In the genomic region with DNA sequence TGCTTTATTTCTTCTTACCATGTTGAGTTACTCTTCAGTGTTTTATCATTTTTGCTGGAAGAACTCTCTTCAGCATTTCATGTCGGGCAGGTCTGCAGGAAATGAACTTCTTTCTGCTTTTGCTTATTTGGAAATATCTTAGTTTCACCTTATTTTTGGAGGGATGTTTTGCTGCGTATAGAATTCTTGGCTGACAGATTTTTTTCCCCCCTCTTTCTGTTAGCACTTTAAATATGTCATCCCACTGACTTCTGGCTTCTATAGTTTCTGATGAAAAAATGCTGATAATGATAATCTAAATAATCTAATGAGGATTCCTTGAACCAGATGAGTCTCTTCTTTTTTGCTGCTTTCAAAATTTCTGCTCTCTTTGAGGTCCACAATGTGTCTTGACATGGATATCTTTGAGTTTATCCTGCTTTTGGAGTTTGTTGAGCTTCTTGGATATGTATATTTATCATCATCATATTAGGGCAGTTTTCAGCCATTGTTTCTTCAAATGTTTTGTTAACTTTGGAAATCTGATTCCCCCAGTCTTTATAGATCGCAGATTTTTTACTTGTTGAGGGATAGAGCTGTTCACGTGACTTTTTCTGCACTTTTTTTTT, we compare ENCODE assay signal across 22 cellular contexts. TPM values are rescaled to one million over a fixed set of nuclear protein-coding genes. Genes with fewer than 3 reads are reported as not detected.
DNase-seq lines count a peak whose midpoint lies in the region; ATAC-seq and TF ChIP-seq lines count a peak whose summit lies in the region.
"Had no signal": no experiment of that assay in that cellular context is flagged by ENCODE, and none has a peak within 500 bp of the region (broad histone marks: within the 10 kb centered on the region; RNA-seq: fewer than 3 reads in every experiment).

No MANE protein-coding gene starts in this region.

- H3K9me3 ChIP-seq in hepatocyte (ENCODE audit: low read depth): peaks cover 4% of the 10 kb centered on the region
- H3K9me3 ChIP-seq: BE2C had no signal

- no peaks in the 10 kb centered on the region for H3K27me3 ChIP-seq in hepatocyte
- H3K27me3 ChIP-seq: BE2C; BLaER1 treated with 17β-estradiol and CSF1 and Interleukin-3, amounts not matched to agents 10 nM and 100 nM had no signal

- CTCF ChIA-PET in activated naive CD4-positive, alpha-beta T cell treated with anti-CD3 and anti-CD28 coated beads for 36 hours (lab: Charles Lee): interaction anchor here (0.6 kb wide), 1 partner anchor 11 kb away, joined by 4 read pairs; no protein-coding TSS in a partner anchor
- CTCF ChIA-PET in WTC11 (lab: Charles Lee): interaction anchor here (0.6 kb wide), 1 partner anchor 13 kb away, joined by 3 read pairs; no protein-coding TSS in a partner anchor

- peaks cover 35% of the 10 kb centered on the region for H3K36me3 Mint-ChIP-seq in activated naive CD4-positive, alpha-beta T cell treated with anti-CD3 and anti-CD28 coated beads, Interleukin-2, amount 50 U/mL, for 24 hours
- H3K36me3 Mint-ChIP-seq in activated naive CD4-positive, alpha-beta T cell treated with anti-CD3 and anti-CD28 coated beads for 36 hours (ENCODE audit: low read depth): peaks cover 53% of the 10 kb centered on the region
- peaks cover 40% of the 10 kb centered on the region for H3K36me3 Mint-ChIP-seq in WTC11

- H3K4me2 ChIP-seq in hepatocyte: no peak overlapping the region
- H3K4me2 ChIP-seq: A549; BLaER1 treated with 17β-estradiol and CSF1 and Interleukin-3, amounts not matched to agents 10 nM and 100 nM; GM23338 had no signal

- no peaks in the 10 kb centered on the region for H3K36me3 ChIP-seq in hepatocyte (replicated peaks; ENCODE audit: insufficient read depth, low read depth)

- no peak overlapping the region for H3K4me3 Mint-ChIP-seq in activated naive CD4-positive, alpha-beta T cell treated with anti-CD3 and anti-CD28 coated beads, Interleukin-2, amount 50 U/mL, for 24 hours
- H3K4me3 Mint-ChIP-seq in activated naive CD4-positive, alpha-beta T cell treated with anti-CD3 and anti-CD28 coated beads for 36 hours: no peak overlapping the region
- H3K4me3 Mint-ChIP-seq in WTC11: no peak overlapping the region
- H3K4me3 Mint-ChIP-seq: CD14-positive monocyte; CD4-positive, alpha-beta T cell; CD8-positive, alpha-beta memory T cell; GM23338; H9; HFFc6 had no signal

- peaks cover 53% of the 10 kb centered on the region for H3K4me1 Mint-ChIP-seq in activated naive CD4-positive, alpha-beta T cell treated with anti-CD3 and anti-CD28 coated beads, Interleukin-2, amount 50 U/mL, for 24 hours
- H3K4me1 Mint-ChIP-seq in activated naive CD4-positive, alpha-beta T cell treated with anti-CD3 and anti-CD28 coated beads for 36 hours (ENCODE audit: low read depth): peaks cover 25% of the 10 kb centered on the region
- H3K4me1 Mint-ChIP-seq in WTC11: peaks cover 42% of the 10 kb centered on the region

- H3K4me1 ChIP-seq in hepatocyte (ENCODE audit: insufficient read depth): peaks cover 5% of the 10 kb centered on the region
- H3K4me1 ChIP-seq: A549, BE2C had no signal

- peaks cover 100% of the 10 kb centered on the region for H3K79me2 ChIP-seq in hepatocyte

- peak overlapping the region; percentile 15 for H3K4me3 ChIP-seq in hepatocyte
- H3K4me3 ChIP-seq: A549; BLaER1 treated with 17β-estradiol and CSF1 and Interleukin-3, amounts not matched to agents 10 nM and 100 nM; GM23338 had no signal

- POLR2A ChIA-PET in WTC11 (lab: Charles Lee): interaction anchor here (0.7 kb wide), 1 partner anchor 23 kb away, joined by 3 read pairs; no protein-coding TSS in a partner anchor

- H2AFZ ChIP-seq in hepatocyte: no peak overlapping the region
- H2AFZ ChIP-seq: GM23338 had no signal

- H3K27ac Mint-ChIP-seq in activated naive CD4-positive, alpha-beta T cell treated with anti-CD3 and anti-CD28 coated beads, Interleukin-2, amount 50 U/mL, for 24 hours: peak overlapping the region; percentile 35
- H3K27ac Mint-ChIP-seq in activated naive CD4-positive, alpha-beta T cell treated with anti-CD3 and anti-CD28 coated beads for 36 hours: no peak overlapping the region
- peak overlapping the region; percentile 34 for H3K27ac Mint-ChIP-seq in WTC11
- H3K27ac Mint-ChIP-seq: CD14-positive monocyte; CD4-positive, alpha-beta T cell; GM23338; HFFc6 had no signal

- H3K27me3 Mint-ChIP-seq in activated naive CD4-positive, alpha-beta T cell treated with anti-CD3 and anti-CD28 coated beads, Interleukin-2, amount 50 U/mL, for 24 hours: no peaks in the 10 kb centered on the region
- no peaks in the 10 kb centered on the region for H3K27me3 Mint-ChIP-seq in activated naive CD4-positive, alpha-beta T cell treated with anti-CD3 and anti-CD28 coated beads for 36 hours (ENCODE audit: low read depth)
- no peaks in the 10 kb centered on the region for H3K27me3 Mint-ChIP-seq in WTC11 (ENCODE audit: low read depth)
- H3K27me3 Mint-ChIP-seq: CD4-positive, alpha-beta T cell; CD8-positive, alpha-beta memory T cell had no signal

- WGBS in hepatocyte (ENCODE audit: low lambda C conversion rate, missing lambda C conversion rate): 98% methylated on average over 4 of the region's 4 CpGs

- intact Hi-C loops in activated naive CD4-positive, alpha-beta T cell treated with anti-CD3 and anti-CD28 coated beads for 36 hours (cut with micrococcal nuclease): no loop called here

- DNase-seq in activated naive CD4-positive, alpha-beta T cell treated with anti-CD3 and anti-CD28 coated beads for 36 hours: no peak
- DNase-seq in WTC11 (ENCODE audit: low spot score) (no peak), hepatocyte (ENCODE audit: low spot score) (no peak)
- no peak for DNase-seq in stimulated activated naive CD4-positive, alpha-beta T cell (lab: John Stamatoyannopoulos, UW)
- DNase-seq: 8988T; ACHN; AML-193; BE2C; CD4-positive, alpha-beta T cell; CD8-positive, alpha-beta memory T cell; DMS 273 treated with DMSO at 0.1 percent for 48 hours; DMS79 treated with DMSO at 0.1 percent for 48 hours; GF-D8; H9; HFFc6 had no signal

- H3K9me2 ChIP-seq in hepatocyte (replicated peaks; ENCODE audit: insufficient read depth): no peaks in the 10 kb centered on the region

- H3K27ac ChIP-seq in hepatocyte: no peak overlapping the region
- H3K27ac ChIP-seq: A549; BLaER1 treated with 17β-estradiol and CSF1 and Interleukin-3, amounts not matched to agents 10 nM and 100 nM had no signal

- TF ChIP-seq CTCF in WTC11 (IDR thresholded peaks at IDR 0.05) (no peak), hepatocyte (IDR thresholded peaks at IDR 0.05; ENCODE audit: poor library complexity) (no peak)

- peaks cover 40% of the 10 kb centered on the region for H4K20me1 ChIP-seq in hepatocyte (ENCODE audit: insufficient read depth, poor library complexity, severe bottlenecking)

- H3K9me3 Mint-ChIP-seq in activated naive CD4-positive, alpha-beta T cell treated with anti-CD3 and anti-CD28 coated beads, Interleukin-2, amount 50 U/mL, for 24 hours: peaks cover 19% of the 10 kb centered on the region
- H3K9me3 Mint-ChIP-seq in activated naive CD4-positive, alpha-beta T cell treated with anti-CD3 and anti-CD28 coated beads for 36 hours: peaks cover 12% of the 10 kb centered on the region
- H3K9me3 Mint-ChIP-seq in WTC11: peaks cover 16% of the 10 kb centered on the region; the same call in 1 of the 2 replicates

- no peak for ATAC-seq in WTC11
- no peak for ATAC-seq in HG03196 (IDR thresholded peaks at IDR 0.05; ENCODE audit: unreplicated experiment)
- ATAC-seq: A549, GM23338, HCT116 had no signal

TF ChIP-seq in WTC11, 78 proteins besides CTCF, POLR2A, EP300 and RAD21:
- TF ChIP-seq IRF2 (CRISPR knock-in tag; IDR thresholded peaks at IDR 0.05; ENCODE audit: borderline replicate concordance, low read depth): no peak
- TF ChIP-seq, protein P1, sequence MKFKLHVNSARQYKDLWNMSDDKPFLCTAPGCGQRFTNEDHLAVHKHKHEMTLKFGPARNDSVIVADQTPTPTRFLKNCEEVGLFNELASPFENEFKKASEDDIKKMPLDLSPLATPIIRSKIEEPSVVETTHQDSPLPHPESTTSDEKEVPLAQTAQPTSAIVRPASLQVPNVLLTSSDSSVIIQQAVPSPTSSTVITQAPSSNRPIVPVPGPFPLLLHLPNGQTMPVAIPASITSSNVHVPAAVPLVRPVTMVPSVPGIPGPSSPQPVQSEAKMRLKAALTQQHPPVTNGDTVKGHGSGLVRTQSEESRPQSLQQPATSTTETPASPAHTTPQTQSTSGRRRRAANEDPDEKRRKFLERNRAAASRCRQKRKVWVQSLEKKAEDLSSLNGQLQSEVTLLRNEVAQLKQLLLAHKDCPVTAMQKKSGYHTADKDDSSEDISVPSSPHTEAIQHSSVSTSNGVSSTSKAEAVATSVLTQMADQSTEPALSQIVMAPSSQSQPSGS (CRISPR knock-in tag; IDR thresholded peaks at IDR 0.05; ENCODE audit: borderline replicate concordance, low read depth): no peak
- TF ChIP-seq, protein P2, sequence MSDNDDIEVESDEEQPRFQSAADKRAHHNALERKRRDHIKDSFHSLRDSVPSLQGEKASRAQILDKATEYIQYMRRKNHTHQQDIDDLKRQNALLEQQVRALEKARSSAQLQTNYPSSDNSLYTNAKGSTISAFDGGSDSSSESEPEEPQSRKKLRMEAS (CRISPR knock-in tag; IDR thresholded peaks at IDR 0.05): no peak
TF ChIP-seq in WTC11: peak in this region for 0.

RNA-seq across cellular contexts. Expression of a gene that starts 20.4 kb away (rescaled TPM):
- total RNA-seq in activated naive CD4-positive, alpha-beta T cell treated with anti-CD3 and anti-CD28 coated beads for 36 hours: 10 to 100 TPM; 38.9 to 42.9 TPM
- total RNA-seq in WTC11 (2021) (159 to 181 TPM (median 176 TPM) in 3 replicates), hepatocyte (86.1 and 91.1 TPM in 2 replicates)
- 25.2 and 29.8 TPM in 2 replicates for polyA plus RNA-seq in hepatocyte
